17 cellular contexts compared by ENCODE assay signal in genomic region chr18:62554083-62554815, GRCh38. TPM values are rescaled to one million over a fixed set of nuclear protein-coding genes. Genes with fewer than 3 reads are reported as not detected.
DNase-seq lines count a peak whose midpoint lies in the region; ATAC-seq and TF ChIP-seq lines count a peak whose summit lies in the region.
"Had no signal": no experiment of that assay in that cellular context is flagged by ENCODE, and none has a peak within 500 bp of the region (broad histone marks: within the 10 kb centered on the region; RNA-seq: fewer than 3 reads in every experiment).

No MANE protein-coding gene starts in this region.

- TF ChIP-seq CTCF in gastroesophageal sphincter (IDR thresholded peaks at IDR 0.05) = no peak
- no peak for TF ChIP-seq CTCF in WERI-Rb-1 (IDR thresholded peaks at IDR 0.05; ENCODE audit: low read depth, low read length)
- TF ChIP-seq CTCF in mesothelial cell of epicardium (IDR thresholded peaks at IDR 0.05; ENCODE audit: unreplicated experiment) = no peak

- DNase-seq in CD1c-positive myeloid dendritic cell (ENCODE audit: extremely low spot score) (peak; percentile 17), NAMALWA (ENCODE audit: low spot score) (peak; percentile 28), WERI-Rb-1 (no peak), mesothelial cell of epicardium (ENCODE audit: low spot score in 2 of 2, unreplicated experiment in 2 of 2) (no peak), left lobe of liver (ENCODE audit: low spot score) (no peak)
- DNase-seq in effector memory CD8-positive, alpha-beta T cell = no peak
- DNase-seq: activated naive CD8-positive, alpha-beta T cell treated with anti-CD3 and anti-CD28 coated beads, Interleukin-2, amount 10 ng/mL, durations not matched to agents 7 days and 5 days; central memory CD4-positive, alpha-beta T cell; heart left ventricle; NCI-H146; NCI-H748 treated with DMSO at 0.1 percent for 48 hours; nephron progenitor cell; Right ventricle myocardium superior; stimulated activated naive CD4-positive, alpha-beta T cell treated with Interleukin-2 at 50 U/mL for 16 hours had no signal

- no peaks in the 10 kb centered on the region for H3K27me3 ChIP-seq in gastroesophageal sphincter
- H3K27me3 ChIP-seq in WERI-Rb-1 (ENCODE audit: insufficient read depth, low read depth, severe bottlenecking) = no peaks in the 10 kb centered on the region
- H3K27me3 ChIP-seq: heart left ventricle had no signal

- H3K4me1 ChIP-seq in gastroesophageal sphincter = no peaks in the 10 kb centered on the region

- 84 to 100% methylated on average over 3 to 6 of the region's 6 CpGs for WGBS in gastroesophageal sphincter (ENCODE audit: low coverage in 1 of 2), 2 donors

- no peak for TF ChIP-seq POLR2A in gastroesophageal sphincter (IDR thresholded peaks at IDR 0.05)

- no peak overlapping the region for H3K4me3 Mint-ChIP-seq in effector memory CD8-positive, alpha-beta T cell
- no peak overlapping the region for H3K4me3 Mint-ChIP-seq in mesothelial cell of epicardium
- H3K4me3 Mint-ChIP-seq: activated naive CD8-positive, alpha-beta T cell treated with anti-CD3 and anti-CD28 coated beads, Interleukin-2, amount 10 ng/mL, durations not matched to agents 7 days and 5 days; nephron progenitor cell had no signal

- H3K9me3 ChIP-seq in gastroesophageal sphincter = no peaks in the 10 kb centered on the region
- H3K9me3 ChIP-seq in WERI-Rb-1 (ENCODE audit: severe bottlenecking) = no peaks in the 10 kb centered on the region
- H3K9me3 ChIP-seq: heart left ventricle had no signal

- H3K27me3 Mint-ChIP-seq in effector memory CD8-positive, alpha-beta T cell = no peaks in the 10 kb centered on the region
- H3K27me3 Mint-ChIP-seq in mesothelial cell of epicardium (ENCODE audit: low read depth) = no peaks in the 10 kb centered on the region
- H3K27me3 Mint-ChIP-seq: activated naive CD8-positive, alpha-beta T cell treated with anti-CD3 and anti-CD28 coated beads, Interleukin-2, amount 10 ng/mL, durations not matched to agents 7 days and 5 days had no signal

- H3K27ac ChIP-seq in gastroesophageal sphincter = no peak overlapping the region
- H3K27ac ChIP-seq in WERI-Rb-1 = no peak overlapping the region

- H3K36me3 ChIP-seq in gastroesophageal sphincter (peaks cover 0 to 75% of the 10 kb centered on the region in 2 donors), WERI-Rb-1 (peaks cover 55% of the 10 kb centered on the region)

- TF ChIP-seq EP300 in gastroesophageal sphincter (IDR thresholded peaks at IDR 0.05) = no peak

- ATAC-seq in GM19395 (IDR thresholded peaks at IDR 0.05; ENCODE audit: unreplicated experiment) (peak; percentile 66), gastroesophageal sphincter (no peak), left lobe of liver (no peak)
- no peak for ATAC-seq in effector memory CD8-positive, alpha-beta T cell (replicated peaks)
- ATAC-seq: sciatic nerve had no signal

- H3K4me3 ChIP-seq in gastroesophageal sphincter (no peak overlapping the region), WERI-Rb-1 (ENCODE audit: low read depth, low read length) (no peak overlapping the region)
- H3K4me3 ChIP-seq: heart left ventricle had no signal

- H3K27ac Mint-ChIP-seq in effector memory CD8-positive, alpha-beta T cell = peak overlapping the region; percentile 32 to 89
- no peak overlapping the region for H3K27ac Mint-ChIP-seq in mesothelial cell of epicardium
- H3K27ac Mint-ChIP-seq: nephron progenitor cell had no signal

- H3K36me3 Mint-ChIP-seq in effector memory CD8-positive, alpha-beta T cell (ENCODE audit: insufficient read depth) = peaks cover 64% of the 10 kb centered on the region
- peaks cover 42% of the 10 kb centered on the region for H3K36me3 Mint-ChIP-seq in mesothelial cell of epicardium

- H3K4me1 Mint-ChIP-seq in effector memory CD8-positive, alpha-beta T cell (ENCODE audit: low read depth in 2 of 2) = peaks cover 17 to 27% of the 10 kb centered on the region in 2 donors
- H3K4me1 Mint-ChIP-seq in mesothelial cell of epicardium = no peaks in the 10 kb centered on the region

- no peaks in the 10 kb centered on the region for H3K9me3 Mint-ChIP-seq in effector memory CD8-positive, alpha-beta T cell
- H3K9me3 Mint-ChIP-seq in mesothelial cell of epicardium = no peaks in the 10 kb centered on the region
- H3K9me3 Mint-ChIP-seq: activated naive CD8-positive, alpha-beta T cell treated with anti-CD3 and anti-CD28 coated beads, Interleukin-2, amount 10 ng/mL, durations not matched to agents 7 days and 5 days; nephron progenitor cell had no signal

RNA-seq across cellular contexts. Expression of gene ZCCHC2, which starts 31.4 kb away (rescaled TPM):
- total RNA-seq in gastroesophageal sphincter = 10 to 100 TPM; 16.8 to 30.8 (median 22.7) TPM
- 16.7 to 18.3 TPM (median 17.5 TPM) in 3 replicates for total RNA-seq in mesothelial cell of epicardium
- total RNA-seq in left lobe of liver = 23.9 TPM

Comparison
In these comparisons a context has a peak if more than half of its experiments do, and no peak if none do; other contexts are left out.
1. DNase-seq: peak in CD1c-positive myeloid dendritic cell (single experiment) and NAMALWA (single experiment); none in effector memory CD8-positive, alpha-beta T cell (0 of 3), WERI-Rb-1 (single experiment), mesothelial cell of epicardium (0 of 2) and left lobe of liver (single experiment).